In the genomic region with DNA sequence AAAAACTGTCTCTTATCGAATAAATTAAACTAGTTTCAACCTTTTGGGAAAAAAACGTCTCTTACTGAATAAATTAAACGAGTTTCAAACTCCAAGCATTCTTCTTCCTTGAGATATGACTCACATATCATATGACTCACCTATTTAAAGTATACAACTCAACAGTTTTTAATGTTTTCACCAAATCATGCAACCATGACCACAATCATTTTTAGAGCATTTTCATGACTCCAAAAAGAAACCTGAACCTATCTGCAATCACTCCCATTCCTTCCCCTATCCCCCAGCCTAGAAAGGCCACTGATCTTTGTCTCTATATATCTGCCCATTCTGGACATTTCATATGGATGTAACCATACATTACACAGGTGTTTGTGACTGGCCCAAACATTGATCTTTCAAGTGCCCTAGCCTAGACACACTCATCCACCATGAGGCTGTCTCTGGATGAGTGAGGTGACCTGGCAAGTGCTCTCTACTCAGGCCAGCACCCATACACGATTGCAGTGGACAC, we compare ENCODE assay signal across 10 cellular contexts.
DNase-seq lines count a peak whose midpoint lies in the region; ATAC-seq, FAIRE-seq and TF ChIP-seq lines count a peak whose summit lies in the region.
"Had no signal": no experiment of that assay in that cellular context is flagged by ENCODE, and none has a peak within 500 bp of the region (broad histone marks: within the 10 kb centered on the region; RNA-seq: fewer than 3 reads in every experiment).

No MANE protein-coding gene starts in this region.

- H3K36me3 ChIP-seq in K562 (ENCODE audit: control insufficient read depth, insufficient read depth, low read length) (peaks cover 55% of the 10 kb centered on the region), trophoblast cell (ENCODE audit: control insufficient read depth in 1 of 2, insufficient read depth in 2 of 2, low read length in 2 of 2) (peaks cover 0 to 2% of the 10 kb centered on the region in 2 experiments)

- H4K20me1 ChIP-seq in K562 (replicated peaks; ENCODE audit: control insufficient read depth, insufficient read depth, low read length) = no peaks in the 10 kb centered on the region

- peak overlapping the region; percentile 57; the same call in 2 of the 3 replicates for H3K27ac ChIP-seq in K562 (ENCODE audit: extremely low read depth, low read depth, low read length)
- no peak overlapping the region for H3K27ac ChIP-seq in trophoblast cell (ENCODE audit: low read depth, low read length)

- peak overlapping the region; percentile 25 for H3K23ac ChIP-seq in trophoblast cell (ENCODE audit: low read length)

- H3K14ac ChIP-seq in trophoblast cell (ENCODE audit: low read length) = no peak overlapping the region

- TF ChIP-seq POLR2A in K562 (conservative IDR thresholded peaks at IDR 0.05) = no peak

- H2BK120ac ChIP-seq in trophoblast cell (ENCODE audit: insufficient read depth, low read length, poor library complexity) = no peak overlapping the region

- H4K8ac ChIP-seq in trophoblast cell (ENCODE audit: low read depth, low read length) = no peak overlapping the region

- H3K79me2 ChIP-seq in K562 (ENCODE audit: control insufficient read depth, insufficient read depth, low read length) (peaks cover 30% of the 10 kb centered on the region), trophoblast cell (ENCODE audit: control insufficient read depth, insufficient read depth, low read length, poor library complexity) (no peaks in the 10 kb centered on the region)

- in situ Hi-C loops in K562 (cut with MboI) = no loop called here

- H2AFZ ChIP-seq in K562 (ENCODE audit: low read depth, low read length) = no peak overlapping the region
- no peak overlapping the region for H2AFZ ChIP-seq in trophoblast cell (ENCODE audit: insufficient read depth, low read length, poor library complexity)

- no peak overlapping the region for H4K12ac ChIP-seq in trophoblast cell (ENCODE audit: low read depth, low read length)

- TF ChIP-seq RAD21 in K562 (CRISPR knock-in tag; conservative IDR thresholded peaks at IDR 0.05 in 1 of 2, IDR thresholded peaks at IDR 0.05 in 1 of 2) = no peak

- H3K9ac ChIP-seq in K562 (ENCODE audit: insufficient read depth in 1 of 2, low read depth in 2 of 2, low read length in 2 of 2) (no peak overlapping the region), trophoblast cell (ENCODE audit: low read length) (no peak overlapping the region)

- ATAC-seq in K562 = peak; percentile 79
- no peak for ATAC-seq in Right ventricle myocardium inferior

- H3K9me1 ChIP-seq in K562 (ENCODE audit: control insufficient read depth, insufficient read depth, low read length) = no peaks in the 10 kb centered on the region

- H3K79me1 ChIP-seq in trophoblast cell (ENCODE audit: low read length) = no peaks in the 10 kb centered on the region

- CTCF ChIA-PET in K562 (lab: Yijun Ruan, JAX; ENCODE audit: low intra/inter-chr PET ratio) = interaction anchor here (0.7 kb wide), 1 partner anchor 469 kb away, joined by 3 read pairs; no protein-coding TSS in a partner anchor

- DNase-seq in GM12865 (ENCODE audit: low read depth) (peak; percentile 42), LHCN-M2 (ENCODE audit: low read depth) (peak; percentile 83), K562 (ENCODE audit: extremely low read depth in 1 of 4, low spot score in 3 of 4) (peak in 3 of 4 experiments; percentile 16 to 33 (median 19)), trophoblast cell (peak; percentile 49 to 79), DMS79 (lab: John Stamatoyannopoulos, UW) (no peak), HUDEP-2 (lab: John Stamatoyannopoulos, UW; ENCODE audit: unreplicated experiment in 76 of 76) (no peak), Right ventricle myocardium inferior (ENCODE audit: missing footprints) (no peak)
- no peak for DNase-seq in effector CD4-positive, alpha-beta T cell
- DNase-seq: effector CD8-positive, alpha-beta T cell; nucleus accumbens had no signal

- no peak overlapping the region for H3K4me3 ChIP-seq in GM12865 (ENCODE audit: low read depth, low read length)
- no peak overlapping the region for H3K4me3 ChIP-seq in K562
- no peak overlapping the region for H3K4me3 ChIP-seq in trophoblast cell (ENCODE audit: low read depth, low read length)

- WGBS in K562 (ENCODE audit: insufficient coverage, low coverage, missing lambda C conversion rate) = 23% methylated on average over 4 of the region's 4 CpGs
- no CpG with 5 or more reads among the region's 4 CpGs for WGBS in trophoblast cell (ENCODE audit: extremely low coverage, insufficient coverage, insufficient read length)

- H3K4me2 ChIP-seq in K562 (ENCODE audit: insufficient read depth, low read length) = no peak overlapping the region; the same call in 1 of the 2 replicates
- H3K4me2 ChIP-seq in trophoblast cell (ENCODE audit: low read length) = no peak overlapping the region

- no TSS peak for BruUV-seq in K562 (replicated peaks; lab: Mats Ljungman, UMichigan)

- H2AK5ac ChIP-seq in trophoblast cell (ENCODE audit: low read length) = no peak overlapping the region

- H3K4ac ChIP-seq in trophoblast cell (ENCODE audit: low read depth, low read length) = no peak overlapping the region

- H3K4me1 ChIP-seq in K562 (replicated peaks in 1 of 2; ENCODE audit: control insufficient read depth in 2 of 2, insufficient read depth in 2 of 2, low read length in 2 of 2) = peaks cover 0 to 17% of the 10 kb centered on the region in 2 experiments; a peak in 3 of 5 replicates
- H3K4me1 ChIP-seq in trophoblast cell (ENCODE audit: control insufficient read depth in 1 of 2, insufficient read depth in 2 of 2, low read length in 2 of 2) = peaks cover 11 to 18% of the 10 kb centered on the region in 2 experiments

- no peaks in the 10 kb centered on the region for H3K27me3 ChIP-seq in K562 (ENCODE audit: control insufficient read depth in 2 of 2, insufficient read depth in 2 of 2, low read length in 2 of 2)
- H3K27me3 ChIP-seq in trophoblast cell (ENCODE audit: insufficient read depth, low read length) = no peaks in the 10 kb centered on the region

- H2BK5ac ChIP-seq in trophoblast cell (ENCODE audit: low read depth, low read length, poor library complexity) = no peak overlapping the region

- TF ChIP-seq EP300 in K562 (IDR thresholded peaks at IDR 0.05; ENCODE audit: low read length) = no peak

- intact Hi-C loops in K562 (cut with micrococcal nuclease) (no loop called here), Right ventricle myocardium inferior (cut with DNase I) (no loop called here)

- H3K18ac ChIP-seq in trophoblast cell (ENCODE audit: low read length) = no peak overlapping the region

- no peak overlapping the region for H4K91ac ChIP-seq in trophoblast cell (ENCODE audit: low read depth, low read length)

- POLR2A ChIA-PET in K562 (lab: Yijun Ruan, JAX) = interaction anchor here (0.7 to 0.8 kb wide), 2 partner anchors 9 to 21 kb away, joined by 3 to 6 read pairs; no protein-coding TSS in a partner anchor

- no peak overlapping the region for H2BK12ac ChIP-seq in trophoblast cell (ENCODE audit: low read length)

- no peak for TF ChIP-seq CTCF in GM12865 (IDR thresholded peaks at IDR 0.05; ENCODE audit: insufficient read depth, low read depth, low read length, missing control alignments)
- no peak for TF ChIP-seq CTCF in K562 (IDR thresholded peaks at IDR 0.05 in 2 of 3, conservative IDR thresholded peaks at IDR 0.05 in 1 of 3; ENCODE audit: insufficient read depth in 2 of 3, low read depth in 1 of 3, low read length in 3 of 3)

- H3K9me3 ChIP-seq in K562 (replicated peaks; ENCODE audit: control insufficient read depth, insufficient read depth, low read depth, low read length) = no peaks in the 10 kb centered on the region
- H3K9me3 ChIP-seq in trophoblast cell (ENCODE audit: insufficient read depth, low read depth, low read length) = no peaks in the 10 kb centered on the region

- FAIRE-seq in K562 (lab: Jason Lieb, UNC) = peak; percentile 46

TF ChIP-seq in K562, 482 proteins besides CTCF, POLR2A, EP300 and RAD21 (continues in another document):
- 0 out of 2 replicates have a peak, but pooled peaks have one; percentile 36 for TF ChIP-seq NFE2 (IDR thresholded peaks at IDR 0.05; ENCODE audit: low read depth)
- no peak for TF ChIP-seq ZNF561 (CRISPR knock-in tag; conservative IDR thresholded peaks at IDR 0.05)
- TF ChIP-seq FOSL1 (tag; conservative IDR thresholded peaks at IDR 0.05) = peak; percentile 97
- TF ChIP-seq ARID1B (IDR thresholded peaks at IDR 0.05) = peak; percentile 52; the same call in 1 of the 2 replicates
- peak; percentile 91 for TF ChIP-seq ATF3 (IDR thresholded peaks at IDR 0.05)
- TF ChIP-seq ATF3 (CRISPR knock-in tag; conservative IDR thresholded peaks at IDR 0.05) = no peak
- peak; percentile 49; the same call in 1 of the 2 replicates for TF ChIP-seq SMARCA4 (IDR thresholded peaks at IDR 0.05)
- no peak for TF ChIP-seq ETV5 (CRISPR knock-in tag; IDR thresholded peaks at IDR 0.05; ENCODE audit: low read depth)
- no peak for TF ChIP-seq DIDO1 (tag; IDR thresholded peaks at IDR 0.05; ENCODE audit: low read depth)
- TF ChIP-seq MAFG (tag; conservative IDR thresholded peaks at IDR 0.05) = peak; percentile 37; the same call in 1 of the 2 replicates
- TF ChIP-seq, protein P1, sequence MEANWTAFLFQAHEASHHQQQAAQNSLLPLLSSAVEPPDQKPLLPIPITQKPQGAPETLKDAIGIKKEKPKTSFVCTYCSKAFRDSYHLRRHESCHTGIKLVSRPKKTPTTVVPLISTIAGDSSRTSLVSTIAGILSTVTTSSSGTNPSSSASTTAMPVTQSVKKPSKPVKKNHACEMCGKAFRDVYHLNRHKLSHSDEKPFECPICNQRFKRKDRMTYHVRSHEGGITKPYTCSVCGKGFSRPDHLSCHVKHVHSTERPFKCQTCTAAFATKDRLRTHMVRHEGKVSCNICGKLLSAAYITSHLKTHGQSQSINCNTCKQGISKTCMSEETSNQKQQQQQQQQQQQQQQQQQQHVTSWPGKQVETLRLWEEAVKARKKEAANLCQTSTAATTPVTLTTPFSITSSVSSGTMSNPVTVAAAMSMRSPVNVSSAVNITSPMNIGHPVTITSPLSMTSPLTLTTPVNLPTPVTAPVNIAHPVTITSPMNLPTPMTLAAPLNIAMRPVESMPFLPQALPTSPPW (CRISPR knock-in tag; IDR thresholded peaks at IDR 0.05) = 0 out of 2 replicates have a peak, but pooled peaks have one; percentile 0
- peak; percentile 74 for TF ChIP-seq SMARCE1 (IDR thresholded peaks at IDR 0.05)

Comparison
In these comparisons a context has a peak if more than half of its experiments do, and no peak if none do; other contexts are left out.
1. DNase-seq: peak in GM12865 (single experiment), LHCN-M2 (single experiment), K562 (3 of 4) and trophoblast cell (2 of 2); none in DMS79 (single experiment), effector CD4-positive, alpha-beta T cell (single experiment), HUDEP-2 (0 of 76) and Right ventricle myocardium inferior (single experiment).